Comparison of ENCODE assay signal across 1 cellular context in genomic region chr3:4814302-4814903, GRCh38.
TF ChIP-seq lines count a peak whose summit lies in the region.

No MANE protein-coding gene starts in this region.

TF ChIP-seq in HepG2, 621 proteins besides CTCF, POLR2A, EP300 and RAD21 (continued from another document):
- no peak for TF ChIP-seq NR0B2 (CRISPR knock-in tag; IDR thresholded peaks at IDR 0.05)
- TF ChIP-seq CBX2 (IDR thresholded peaks at IDR 0.05; ENCODE audit: low read depth, low read length), result no peak
- TF ChIP-seq CBX2 (CRISPR knock-in tag; IDR thresholded peaks at IDR 0.05; ENCODE audit: low read depth), result no peak
- TF ChIP-seq GABPB1 (CRISPR knock-in tag; IDR thresholded peaks at IDR 0.05), result no peak
- no peak for TF ChIP-seq KLF13 (CRISPR knock-in tag; IDR thresholded peaks at IDR 0.05)
